21 cellular contexts compared by ENCODE assay signal in the genomic region with DNA sequence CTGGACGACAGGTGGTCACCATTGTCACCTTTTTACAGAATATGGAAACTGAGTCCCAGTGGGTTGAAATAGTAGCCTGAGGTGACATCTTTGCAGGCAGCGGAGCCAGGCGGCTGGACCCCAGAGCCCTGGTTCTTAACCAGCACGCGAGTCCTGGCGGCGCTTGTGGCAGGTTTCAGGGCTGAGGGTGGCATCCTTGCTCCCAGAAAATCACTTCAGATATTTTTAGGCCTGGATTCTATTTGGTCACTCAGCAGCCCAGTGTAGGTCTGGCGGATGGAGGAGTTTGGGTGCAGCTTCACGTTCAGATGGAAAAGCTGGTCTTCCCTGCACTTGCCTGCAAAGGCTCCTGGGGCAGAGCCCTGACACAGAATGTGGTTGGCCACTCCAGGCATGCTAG.
DNase-seq lines count a peak whose midpoint lies in the region; ATAC-seq and TF ChIP-seq lines count a peak whose summit lies in the region.
"Had no signal": no experiment of that assay in that cellular context is flagged by ENCODE, and none has a peak within 500 bp of the region (broad histone marks: within the 10 kb centered on the region; RNA-seq: fewer than 3 reads in every experiment).

No MANE protein-coding gene starts in this region.

- ATAC-seq in Panc1 (peak; percentile 51; the same call in 1 of the 2 replicates), T-helper 17 cell (no peak)
- no peak for ATAC-seq in stimulated activated naive B cell treated with anti-CD40 and anti-IgM and Interleukin-4, amounts not matched to agents 10 μg/mL and 1 μg/mL and 100 μg/mL, for 72 hours (replicated peaks)
- ATAC-seq: GM23338, K562 had no signal

- peaks cover 0 to 28% (median 0%) of the 10 kb centered on the region in 11 experiments; a peak in 4 of 22 replicates for H3K27me3 ChIP-seq in BLaER1 treated with 17β-estradiol and CSF1 and Interleukin-3, amounts not matched to agents 10 nM and 100 nM
- no peaks in the 10 kb centered on the region for H3K27me3 ChIP-seq in Panc1 (ENCODE audit: control insufficient read depth, insufficient read depth, low read length)
- no peaks in the 10 kb centered on the region for H3K27me3 ChIP-seq in left ventricle myocardium inferior (ENCODE audit: low read depth)
- no peaks in the 10 kb centered on the region for H3K27me3 ChIP-seq in spleen (replicated peaks in 1 of 7)

- no peak overlapping the region for H3K4me3 Mint-ChIP-seq in stimulated activated naive B cell treated with anti-CD40 and anti-IgM and Interleukin-4, amounts not matched to agents 10 μg/mL and 1 μg/mL and 100 μg/mL, for 72 hours
- H3K4me3 Mint-ChIP-seq in T-helper 17 cell: no peak overlapping the region
- H3K4me3 Mint-ChIP-seq: CD4-positive, alpha-beta memory T cell; GM23338; H9 had no signal

- peak overlapping the region in 9 of 11 experiments; percentile 43 to 67 (median 60); a peak in 18 of 22 replicates for H3K4me2 ChIP-seq in BLaER1 treated with 17β-estradiol and CSF1 and Interleukin-3, amounts not matched to agents 10 nM and 100 nM
- H3K4me2 ChIP-seq: GM23338, SK-N-SH had no signal

- BruUV-seq in Panc1 (replicated peaks; lab: Mats Ljungman, UMichigan): no TSS peak

- no peak overlapping the region for H3K4me3 ChIP-seq in BLaER1 treated with 17β-estradiol and CSF1 and Interleukin-3, amounts not matched to agents 10 nM and 100 nM
- H3K4me3 ChIP-seq in Panc1 (ENCODE audit: low read depth in 2 of 2, low read length in 2 of 2) (no peak overlapping the region), left ventricle myocardium inferior (peak overlapping the region; percentile 11), spleen (no peak overlapping the region)
- H3K4me3 ChIP-seq: GM23338, K562 had no signal

- CTCF ChIA-PET in Panc1 (lab: Charles Lee): no interaction called here

- peaks cover 0 to 4% (median 0%) of the 10 kb centered on the region in 11 experiments; a peak in 1 of 22 replicates for H3K36me3 ChIP-seq in BLaER1 treated with 17β-estradiol and CSF1 and Interleukin-3, amounts not matched to agents 10 nM and 100 nM
- H3K36me3 ChIP-seq in Panc1 (ENCODE audit: control insufficient read depth, insufficient read depth, low read length) (no peaks in the 10 kb centered on the region), left ventricle myocardium inferior (no peaks in the 10 kb centered on the region), spleen (no peaks in the 10 kb centered on the region)

- H3K36me3 Mint-ChIP-seq in stimulated activated naive B cell treated with anti-CD40 and anti-IgM and Interleukin-4, amounts not matched to agents 10 μg/mL and 1 μg/mL and 100 μg/mL, for 72 hours: peaks cover 11 to 35% of the 10 kb centered on the region in 2 donors
- H3K36me3 Mint-ChIP-seq in T-helper 17 cell (ENCODE audit: low read depth): peaks cover 2% of the 10 kb centered on the region

- no peak for TF ChIP-seq POLR2A in spleen (IDR thresholded peaks at IDR 0.05)

- WGBS in spleen, 5 donors: 96 to 98% (median 97%) methylated on average over 9 of the region's 9 CpGs

- H3K9me3 ChIP-seq in BLaER1 treated with 17β-estradiol and CSF1 and Interleukin-3, amounts not matched to agents 10 nM and 100 nM (replicated peaks in 1 of 11): peaks cover 0 to 21% (median 14%) of the 10 kb centered on the region in 11 experiments; a peak in 10 of 22 replicates
- H3K9me3 ChIP-seq in Panc1 (ENCODE audit: control insufficient read depth, insufficient read depth, low read depth, low read length) (no peaks in the 10 kb centered on the region), left ventricle myocardium inferior (replicated peaks) (no peaks in the 10 kb centered on the region), spleen (no peaks in the 10 kb centered on the region), T-helper 17 cell (ENCODE audit: control insufficient read depth, low read length, poor library complexity, severe bottlenecking) (no peaks in the 10 kb centered on the region)
- H3K9me3 ChIP-seq: SK-N-SH had no signal

- POLR2A ChIA-PET in Panc1 (lab: Charles Lee): no interaction called here

- DNase-seq in Panc1 (ENCODE audit: low read depth, low spot score) (no peak), left ventricle myocardium inferior (no peak), spleen (no peak), NCI-H2081 treated with DMSO at 0.1 percent for 48 hours (lab: John Stamatoyannopoulos, UW) (no peak), T-helper 17 cell (no peak)
- DNase-seq in stimulated activated naive B cell treated with anti-CD40 and anti-IgM and Interleukin-4, amounts not matched to agents 10 μg/mL and 1 μg/mL and 100 μg/mL, for 72 hours: no peak
- DNase-seq: CD4-positive, alpha-beta memory T cell; COR-L47; DMS53; H9; Kasumi-1; MV-4-11; NCI-H1105; NCI-H1436 treated with DMSO at 0.1 percent for 48 hours; NCI-H1930; NCI-H82; NK-92 treated with Interleukin-12 subunit alpha and Interleukin-12 subunit beta, amount 100 ng/mL, for 24 hours; SK-N-SH had no signal

- peaks cover 40 to 51% of the 10 kb centered on the region in 2 donors for H3K4me1 Mint-ChIP-seq in stimulated activated naive B cell treated with anti-CD40 and anti-IgM and Interleukin-4, amounts not matched to agents 10 μg/mL and 1 μg/mL and 100 μg/mL, for 72 hours
- H3K4me1 Mint-ChIP-seq in T-helper 17 cell: peaks cover 12% of the 10 kb centered on the region
- H3K4me1 Mint-ChIP-seq: GM23338, H9 had no signal

- peaks cover 0 to 99% (median 6%) of the 10 kb centered on the region in 11 experiments; a peak in 7 of 22 replicates for H4K20me1 ChIP-seq in BLaER1 treated with 17β-estradiol and CSF1 and Interleukin-3, amounts not matched to agents 10 nM and 100 nM

- H3K9ac ChIP-seq in BLaER1 treated with 17β-estradiol and CSF1 and Interleukin-3, amounts not matched to agents 10 nM and 100 nM: no peak overlapping the region
- H3K9ac ChIP-seq: SK-N-SH had no signal

- peak overlapping the region; percentile 20 for H3K27ac Mint-ChIP-seq in stimulated activated naive B cell treated with anti-CD40 and anti-IgM and Interleukin-4, amounts not matched to agents 10 μg/mL and 1 μg/mL and 100 μg/mL, for 72 hours
- H3K27ac Mint-ChIP-seq in T-helper 17 cell: no peak overlapping the region
- H3K27ac Mint-ChIP-seq: GM23338, H9 had no signal

- H3K27ac ChIP-seq in BLaER1 treated with 17β-estradiol and CSF1 and Interleukin-3, amounts not matched to agents 10 nM and 100 nM: peak overlapping the region in 4 of 11 experiments; percentile 6 to 51 (median 44); a peak in 4 of 22 replicates
- H3K27ac ChIP-seq in Panc1 (ENCODE audit: low read length) (no peak overlapping the region), left ventricle myocardium inferior (replicated peaks) (peak overlapping the region; percentile 75), spleen (no peak overlapping the region)

- TF ChIP-seq CTCF in Panc1 (IDR thresholded peaks at IDR 0.05): no peak
- TF ChIP-seq CTCF in left ventricle myocardium inferior (IDR thresholded peaks at IDR 0.05; ENCODE audit: borderline replicate concordance): no peak
- TF ChIP-seq CTCF in spleen (IDR thresholded peaks at IDR 0.05 in 8 of 11, conservative IDR thresholded peaks at IDR 0.05 in 3 of 11): no peak

- H3K27me3 Mint-ChIP-seq in stimulated activated naive B cell treated with anti-CD40 and anti-IgM and Interleukin-4, amounts not matched to agents 10 μg/mL and 1 μg/mL and 100 μg/mL, for 72 hours: no peaks in the 10 kb centered on the region
- no peaks in the 10 kb centered on the region for H3K27me3 Mint-ChIP-seq in T-helper 17 cell
- H3K27me3 Mint-ChIP-seq: CD4-positive, alpha-beta memory T cell had no signal

- in situ Hi-C loops in Panc1 (cut with HindIII; ENCODE audit: low pct_unique_long_range_greater_than_20kb, low sequenced_read_pairs): no loop called here

- no peaks in the 10 kb centered on the region for H3K9me3 Mint-ChIP-seq in stimulated activated naive B cell treated with anti-CD40 and anti-IgM and Interleukin-4, amounts not matched to agents 10 μg/mL and 1 μg/mL and 100 μg/mL, for 72 hours
- H3K9me3 Mint-ChIP-seq: CD4-positive, alpha-beta memory T cell; GM23338; H9 had no signal

- intact Hi-C loops in Panc1 (cut with micrococcal nuclease; ENCODE audit: unreplicated experiment) (loop anchor here (10.0 kb wide), 1 partner anchor 56 kb away; no protein-coding TSS in a partner anchor), left ventricle myocardium inferior (cut with micrococcal nuclease) (no loop called here), spleen (cut with DNase I; ENCODE audit: low total_unique reads) (no loop called here)

- peaks cover 0 to 63% (median 33%) of the 10 kb centered on the region in 10 experiments; a peak in 16 of 20 replicates for H3K4me1 ChIP-seq in BLaER1 treated with 17β-estradiol and CSF1 and Interleukin-3, amounts not matched to agents 10 nM and 100 nM
- no peaks in the 10 kb centered on the region for H3K4me1 ChIP-seq in Panc1 (ENCODE audit: control insufficient read depth, insufficient read depth, low read length)
- peaks cover 48% of the 10 kb centered on the region for H3K4me1 ChIP-seq in left ventricle myocardium inferior
- H3K4me1 ChIP-seq in spleen: peaks cover 0 to 7% (median 0%) of the 10 kb centered on the region in 6 donors
